ENCODE assay signal across 38 cellular contexts in the genomic region with DNA sequence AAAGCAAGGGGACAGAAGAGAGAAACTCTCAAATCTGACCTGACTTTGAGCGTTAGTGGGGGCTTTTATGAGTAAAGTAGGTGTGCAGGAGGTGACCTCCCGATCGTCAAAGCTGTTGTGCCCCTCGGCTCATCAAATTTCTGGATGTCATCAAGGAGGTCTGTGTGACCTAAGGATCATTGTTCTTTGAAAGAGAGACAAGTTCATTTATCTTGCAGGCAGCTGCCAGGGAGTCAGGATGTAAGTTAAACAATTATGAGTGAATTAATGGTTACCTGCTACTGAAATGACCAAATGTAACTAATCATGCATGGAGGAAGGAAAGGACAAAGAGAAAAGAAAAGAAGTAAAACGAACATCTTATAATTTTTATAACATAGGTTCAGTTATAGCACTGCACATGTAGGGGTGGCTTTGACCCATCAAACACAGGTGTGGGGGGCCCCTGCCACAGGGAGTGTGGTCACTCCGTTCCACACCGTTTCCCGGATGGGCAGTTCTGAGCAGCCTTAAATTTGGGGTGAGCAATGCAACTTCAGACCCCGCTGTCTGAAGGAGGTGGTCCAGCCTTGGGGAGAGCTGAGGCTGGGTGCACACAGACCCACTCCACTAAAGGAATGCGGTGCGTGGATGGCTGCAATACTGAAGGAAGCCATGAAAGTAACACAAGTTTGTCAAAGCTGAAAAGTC. TPM values are rescaled to one million over a fixed set of nuclear protein-coding genes. Genes with fewer than 3 reads are reported as not detected.
DNase-seq lines count a peak whose midpoint lies in the region; ATAC-seq, FAIRE-seq and TF ChIP-seq lines count a peak whose summit lies in the region.
"Had no signal": no experiment of that assay in that cellular context is flagged by ENCODE, and none has a peak within 500 bp of the region (broad histone marks: within the 10 kb centered on the region; RNA-seq: fewer than 3 reads in every experiment).

No MANE protein-coding gene starts in this region.

- no CpG with 5 or more reads among the region's 11 CpGs for WGBS in trophoblast cell (ENCODE audit: extremely low coverage, insufficient coverage, insufficient read length)

- peak; percentile 58 for FAIRE-seq in GM12892 (lab: Jason Lieb, UNC)
- FAIRE-seq: endometrium, keratinocyte had no signal

- H3K79me1 ChIP-seq in trophoblast cell (ENCODE audit: low read length): no peaks in the 10 kb centered on the region

- H4K12ac ChIP-seq in trophoblast cell (ENCODE audit: low read depth, low read length): no peak overlapping the region

- H4K8ac ChIP-seq in trophoblast cell (ENCODE audit: low read depth, low read length): no peak overlapping the region

- H3K27me3 ChIP-seq in GM06990 (replicated peaks; ENCODE audit: control insufficient read depth, insufficient read depth, low read length): no peaks in the 10 kb centered on the region
- H3K27me3 ChIP-seq in SU-DHL-6 (ENCODE audit: low read length): no peaks in the 10 kb centered on the region
- H3K27me3 ChIP-seq in trophoblast cell (ENCODE audit: insufficient read depth, low read length): no peaks in the 10 kb centered on the region
- H3K27me3 ChIP-seq: brain microvascular endothelial cell, Peyer's patch, testis had no signal

- H2BK12ac ChIP-seq in trophoblast cell (ENCODE audit: low read length): no peak overlapping the region

- no peak overlapping the region for H3K14ac ChIP-seq in trophoblast cell (ENCODE audit: low read length)

- H3F3A ChIP-seq in SU-DHL-6 (ENCODE audit: insufficient read depth): peaks cover 32% of the 10 kb centered on the region

- no peaks in the 10 kb centered on the region for H3K4me1 ChIP-seq in trophoblast cell (ENCODE audit: control insufficient read depth in 1 of 2, insufficient read depth in 2 of 2, low read length in 2 of 2)
- H3K4me1 ChIP-seq: esophagus muscularis mucosa, foreskin keratinocyte, heart right ventricle, testis had no signal

- peak overlapping the region; percentile 94 for H3K4me2 ChIP-seq in SU-DHL-6 (ENCODE audit: low read depth, low read length, poor library complexity, severe bottlenecking)
- no peak overlapping the region for H3K4me2 ChIP-seq in trophoblast cell (ENCODE audit: low read length)

- H4K20me1 ChIP-seq in SU-DHL-6 (ENCODE audit: low read depth, low read length): peaks cover 9% of the 10 kb centered on the region; the same call in 1 of the 2 replicates

- H3K18ac ChIP-seq in trophoblast cell (ENCODE audit: low read length): no peak overlapping the region

- H3K4ac ChIP-seq in trophoblast cell (ENCODE audit: low read depth, low read length): no peak overlapping the region

- H3K9me3 ChIP-seq in SU-DHL-6 (ENCODE audit: insufficient read depth, low read length): no peaks in the 10 kb centered on the region
- peaks cover 6% of the 10 kb centered on the region for H3K9me3 ChIP-seq in trophoblast cell (ENCODE audit: insufficient read depth, low read depth, low read length)
- H3K9me3 ChIP-seq: esophagus muscularis mucosa, heart right ventricle, Peyer's patch, testis had no signal

- ATAC-seq in GM19328 (IDR thresholded peaks at IDR 0.05; ENCODE audit: unreplicated experiment): no peak
- no peak for ATAC-seq in HG03354 (IDR thresholded peaks at IDR 0.05; ENCODE audit: poor library complexity, severe bottlenecking, unreplicated experiment)
- ATAC-seq: activated CD8-positive, alpha-beta T cell treated with anti-CD3 and anti-CD28 coated beads, Interleukin-2, amount 10 ng/mL, durations not matched to agents 7 days and 5 days; foreskin keratinocyte; heart right ventricle; naive thymus-derived CD8-positive, alpha-beta T cell had no signal

- TF ChIP-seq CTCF in GM06990 (IDR thresholded peaks at IDR 0.05; ENCODE audit: insufficient read depth, low read length, poor library complexity, severe bottlenecking) (no peak), SU-DHL-6 (IDR thresholded peaks at IDR 0.05; ENCODE audit: insufficient read depth, low read length, poor library complexity, severe bottlenecking) (no peak)

- H2AFZ ChIP-seq in SU-DHL-6 (ENCODE audit: low read depth, low read length, severe bottlenecking) (no peak overlapping the region), trophoblast cell (ENCODE audit: insufficient read depth, low read length, poor library complexity) (no peak overlapping the region)

- H3K79me2 ChIP-seq in SU-DHL-6 (ENCODE audit: insufficient read depth, low read length) (peaks cover 67% of the 10 kb centered on the region), trophoblast cell (ENCODE audit: control insufficient read depth, insufficient read depth, low read length, poor library complexity) (no peaks in the 10 kb centered on the region)

- peaks cover 30% of the 10 kb centered on the region for H3K36me3 ChIP-seq in GM06990 (ENCODE audit: control insufficient read depth, insufficient read depth, low read length)
- H3K36me3 ChIP-seq in SU-DHL-6 (ENCODE audit: low read length): peaks cover 37% of the 10 kb centered on the region
- H3K36me3 ChIP-seq in trophoblast cell (ENCODE audit: control insufficient read depth in 1 of 2, insufficient read depth in 2 of 2, low read length in 2 of 2): no peaks in the 10 kb centered on the region
- H3K36me3 ChIP-seq: brain microvascular endothelial cell, esophagus muscularis mucosa, heart right ventricle, Peyer's patch had no signal

- no peaks in the 10 kb centered on the region for H3K9me2 ChIP-seq in SU-DHL-6 (replicated peaks; ENCODE audit: insufficient read depth, low read length)

- H3K27ac ChIP-seq in SU-DHL-6 (ENCODE audit: low read depth, low read length): peak overlapping the region; percentile 96
- H3K27ac ChIP-seq in trophoblast cell (ENCODE audit: low read depth, low read length): no peak overlapping the region
- H3K27ac ChIP-seq: brain microvascular endothelial cell, esophagus muscularis mucosa, foreskin keratinocyte, heart right ventricle, testis had no signal

- H3K9ac ChIP-seq in SU-DHL-6 (ENCODE audit: low read length) (peak overlapping the region; percentile 63), trophoblast cell (ENCODE audit: low read length) (peak overlapping the region; percentile 68)

- H2AK5ac ChIP-seq in trophoblast cell (ENCODE audit: low read length): no peak overlapping the region

- DNase-seq in GM06990 (ENCODE audit: extremely low read depth, insufficient read length) (no peak), GM12892 (ENCODE audit: insufficient read length) (no peak), trophoblast cell (no peak), A172 (ENCODE audit: low spot score) (no peak), mesenteric fat pad (ENCODE audit: low spot score) (no peak)
- DNase-seq: activated CD4-positive, alpha-beta T cell treated with anti-CD3 and anti-CD28 coated beads for 4 hours; activated CD8-positive, alpha-beta T cell treated with anti-CD3 and anti-CD28 coated beads, Interleukin-2, amount 10 ng/mL, durations not matched to agents 7 days and 5 days; amniotic stem cell; brain microvascular endothelial cell; Calu3; cerebellar nuclear complex; foreskin keratinocyte; heart right ventricle; KBM-7; midbrain; naive thymus-derived CD8-positive, alpha-beta T cell; NCI-H1105 treated with DMSO at 0.1 percent for 48 hours; NCI-H2081; NCI-H2227 treated with DMSO at 0.1 percent for 48 hours; NCI-H526; Peyer's patch; SHP77 treated with DMSO at 0.1 percent for 48 hours; stimulated activated naive CD4-positive, alpha-beta T cell treated with Interleukin-2 at 50 U/mL for 16 hours; testis had no signal

- no peak overlapping the region for H3K23ac ChIP-seq in trophoblast cell (ENCODE audit: low read length)

- no peak overlapping the region for H4K91ac ChIP-seq in trophoblast cell (ENCODE audit: low read depth, low read length)

- H3K4me3 ChIP-seq in GM06990 (replicated peaks; ENCODE audit: low read depth, low read length) (peak overlapping the region; percentile 71), SU-DHL-6 (ENCODE audit: insufficient read depth, low read length, poor library complexity, severe bottlenecking) (peak overlapping the region; percentile 63), trophoblast cell (ENCODE audit: low read depth, low read length) (no peak overlapping the region)
- H3K4me3 ChIP-seq: esophagus muscularis mucosa, heart right ventricle, testis had no signal

- no peak overlapping the region for H2BK120ac ChIP-seq in trophoblast cell (ENCODE audit: insufficient read depth, low read length, poor library complexity)

- H2BK5ac ChIP-seq in trophoblast cell (ENCODE audit: low read depth, low read length, poor library complexity): no peak overlapping the region

- peak; percentile 54 for TF ChIP-seq POLR2A in GM12892 (IDR thresholded peaks at IDR 0.05; ENCODE audit: low read depth, low read length)

RNA-seq across cellular contexts. Expression of gene CD22, which starts 5.2 kb away (rescaled TPM):
- 225 TPM for polyA plus RNA-seq in GM12892 (2012; ENCODE audit: missing spikeins)
- polyA plus RNA-seq in trophoblast cell (2013): 0.52 and 0.54 TPM in 2 replicates
- total RNA-seq in A172 (2014; rRNA removed; shearing (Covaris generic)): 3.4 and 7.6 TPM in 2 replicates
- 1.3 TPM for total RNA-seq in mesenteric fat pad
- total RNA-seq: Daoy, foreskin keratinocyte, pulmonary artery endothelial cell had no signal
- polyA plus RNA-seq: foreskin keratinocyte had no signal

RNA-seq across cellular contexts. Expression of gene FFAR1, which starts 13.5 kb away (rescaled TPM):
- polyA plus RNA-seq in GM12892 (2012; ENCODE audit: missing spikeins): 1.3 TPM
- 0.01 and 0.03 TPM in 2 replicates for polyA plus RNA-seq in trophoblast cell (2013)
- total RNA-seq in A172 (2014; rRNA removed; shearing (Covaris generic)): not detected in 2 replicates
- not detected for total RNA-seq in mesenteric fat pad
- total RNA-seq: activated CD8-positive, alpha-beta T cell treated with anti-CD3 and anti-CD28 coated beads, Interleukin-2, amount 10 ng/mL, durations not matched to agents 7 days and 5 days; Calu3; Daoy; dermis microvascular lymphatic vessel endothelial cell; esophagus muscularis mucosa; foreskin keratinocyte; H4; heart right ventricle; lower leg skin; MCF 10A; naive thymus-derived CD8-positive, alpha-beta T cell; omental fat pad; pulmonary artery endothelial cell; urinary bladder had no signal
- polyA plus RNA-seq: foreskin keratinocyte; heart right ventricle; keratinocyte; naive thymus-derived CD8-positive, alpha-beta T cell; urinary bladder had no signal

RNA-seq across cellular contexts. Expression of gene FFAR3, which starts 24.1 kb away (rescaled TPM):
- polyA plus RNA-seq in GM12892 (2012; ENCODE audit: missing spikeins): not detected
- polyA plus RNA-seq in trophoblast cell (2013): not detected in 2 replicates
- total RNA-seq in A172 (2014; rRNA removed; shearing (Covaris generic)): not detected in 2 replicates
- total RNA-seq in mesenteric fat pad: 1.4 TPM
- total RNA-seq: activated CD8-positive, alpha-beta T cell treated with anti-CD3 and anti-CD28 coated beads, Interleukin-2, amount 10 ng/mL, durations not matched to agents 7 days and 5 days; Calu3; Daoy; dermis microvascular lymphatic vessel endothelial cell; foreskin keratinocyte; lower leg skin; MCF 10A; naive thymus-derived CD8-positive, alpha-beta T cell; pulmonary artery endothelial cell had no signal
- polyA plus RNA-seq: foreskin keratinocyte; keratinocyte; naive thymus-derived CD8-positive, alpha-beta T cell had no signal

RNA-seq across cellular contexts. Expression of gene GPR42, which starts 36.7 kb away (rescaled TPM):
- not detected for polyA plus RNA-seq in GM12892 (2012; ENCODE audit: missing spikeins)
- not detected in 2 replicates for polyA plus RNA-seq in trophoblast cell (2013)
- not detected in 2 replicates for total RNA-seq in A172 (2014; rRNA removed; shearing (Covaris generic))
- total RNA-seq in mesenteric fat pad: 0.87 TPM
- total RNA-seq: activated CD8-positive, alpha-beta T cell treated with anti-CD3 and anti-CD28 coated beads, Interleukin-2, amount 10 ng/mL, durations not matched to agents 7 days and 5 days; Calu3; Daoy; dermis microvascular lymphatic vessel endothelial cell; foreskin keratinocyte; heart right ventricle; lower leg skin; MCF 10A; naive thymus-derived CD8-positive, alpha-beta T cell; pulmonary artery endothelial cell; testis; urinary bladder had no signal
- polyA plus RNA-seq: foreskin keratinocyte; heart right ventricle; keratinocyte; naive thymus-derived CD8-positive, alpha-beta T cell had no signal

RNA-seq across cellular contexts. Expression of gene MAG, which starts 42.2 kb away (rescaled TPM):
- not detected for polyA plus RNA-seq in GM12892 (2012; ENCODE audit: missing spikeins)
- polyA plus RNA-seq in trophoblast cell (2013): 0.17 and 0.49 TPM in 2 replicates
- total RNA-seq in A172 (2014; rRNA removed; shearing (Covaris generic)): not detected in 2 replicates
- not detected for total RNA-seq in mesenteric fat pad
- total RNA-seq: Calu3; Daoy; dermis microvascular lymphatic vessel endothelial cell; foreskin keratinocyte; H4; MCF 10A; naive thymus-derived CD8-positive, alpha-beta T cell; omental fat pad; pulmonary artery endothelial cell had no signal
- polyA plus RNA-seq: foreskin keratinocyte, keratinocyte had no signal
